Comparison of ENCODE assay signal across 22 cellular contexts in the genomic region with DNA sequence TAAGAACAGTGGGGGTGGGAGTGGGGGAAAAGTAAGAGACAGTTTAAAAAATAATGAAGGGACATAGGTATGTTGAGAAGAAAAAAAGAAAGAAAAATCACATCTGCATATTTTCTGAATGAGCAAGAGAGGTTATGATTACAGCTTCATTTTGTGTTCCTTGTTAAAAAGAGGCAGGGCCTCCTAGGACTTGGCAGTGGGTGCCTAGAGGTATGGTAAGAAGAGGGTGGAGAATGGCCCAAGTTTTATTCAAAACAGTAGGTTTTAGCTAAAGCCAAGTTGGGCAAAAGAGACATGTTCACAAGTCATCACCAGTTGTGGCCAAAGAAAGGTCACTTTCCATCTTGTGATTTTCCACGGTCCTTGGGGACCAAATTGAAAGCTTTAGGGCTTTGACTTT.
"Had no signal": no experiment of that assay in that cellular context is flagged by ENCODE, and none has a peak within 500 bp of the region (broad histone marks: within the 10 kb centered on the region; RNA-seq: fewer than 3 reads in every experiment).

No MANE protein-coding gene starts in this region.

- FAIRE-seq: islet of Langerhans had no signal

- H3K9me3 ChIP-seq: body of pancreas, gastrocnemius medialis, mucosa of descending colon, testis, upper lobe of right lung had no signal

- DNase-seq: activated CD4-positive, alpha-beta memory T cell treated with anti-CD3 and anti-CD28 coated beads for 36 hours; activated CD4-positive, alpha-beta T cell treated with anti-CD3 and anti-CD28 coated beads for 4 hours; activated CD4-positive, CD25-positive, alpha-beta regulatory T cell; activated naive CD4-positive, alpha-beta T cell treated with Interleukin-2 at 50 U/mL for 16 hours; activated naive CD8-positive, alpha-beta T cell treated with anti-CD3 and anti-CD28 coated beads, Interleukin-2, amount 10 ng/mL, durations not matched to agents 7 days and 5 days; activated T-cell treated with anti-CD3 and anti-CD28 coated beads, Interleukin-2, amount 50 U/mL, for 48 hours; amygdala; body of pancreas; effector CD4-positive, alpha-beta T cell; erythroblast; gastrocnemius medialis; hypothalamus; mucosa of descending colon; naive B cell; occipital lobe; retina; stimulated activated CD4-positive, alpha-beta T cell treated with anti-CD3 and anti-CD28 coated beads, Interleukin-2, amount 100 ng/mL, for 48 hours; stimulated activated CD8-positive, alpha-beta memory T cell treated with anti-CD3 and anti-CD28 coated beads, Interleukin-4, amount 100 ng/mL, for 48 hours; stimulated activated naive B cell treated with anti-CD40 and anti-IgM and Interleukin-4, amounts not matched to agents 10 μg/mL and 1 μg/mL and 100 μg/mL, for 72 hours; testis; upper lobe of right lung had no signal

- H3K4me1 ChIP-seq: body of pancreas had no signal

- H3K36me3 ChIP-seq: gastrocnemius medialis, upper lobe of right lung had no signal

- H3K4me3 ChIP-seq: body of pancreas, gastrocnemius medialis, mucosa of descending colon, testis, upper lobe of right lung had no signal

- H3K27me3 ChIP-seq: body of pancreas, gastrocnemius medialis, testis, upper lobe of right lung had no signal

- ATAC-seq: body of pancreas; gastrocnemius medialis; mucosa of descending colon; stimulated activated naive B cell treated with anti-CD40 and anti-IgM and Interleukin-4, amounts not matched to agents 10 μg/mL and 1 μg/mL and 100 μg/mL, for 72 hours; upper lobe of right lung had no signal

- H3K27ac ChIP-seq: body of pancreas, gastrocnemius medialis, testis, upper lobe of right lung had no signal
